Comparison of ENCODE assay signal across 1 cellular context in the genomic region with DNA sequence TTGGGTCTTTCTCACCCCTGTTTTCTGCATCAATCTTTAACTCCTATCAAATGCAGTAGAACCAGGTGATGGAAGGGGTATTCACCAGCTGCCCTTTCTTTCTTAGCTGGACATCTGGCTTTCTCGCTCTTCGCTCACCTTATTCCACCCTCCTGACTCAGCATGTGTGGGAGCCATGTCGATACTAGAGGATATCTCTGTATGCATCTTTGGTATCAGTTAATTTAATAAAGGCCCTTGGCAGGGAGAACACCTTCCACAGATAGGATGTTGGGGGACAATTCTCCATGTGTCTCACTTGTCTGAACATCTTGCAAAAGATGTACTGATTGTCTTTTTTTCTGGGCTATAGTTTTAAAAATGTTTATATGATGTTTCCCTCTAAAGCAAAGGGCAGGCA.
TF ChIP-seq lines count a peak whose summit lies in the region.

No MANE protein-coding gene starts in this region.

TF ChIP-seq in SK-N-SH treated with all-trans-retinoic acid at 6 μM for 48 hours, 23 proteins besides CTCF, POLR2A, EP300 and RAD21 (continued from another document):
- no peak; the same call in 1 of the 2 replicates for TF ChIP-seq TCF4 (CRISPR knock-in tag; IDR thresholded peaks at IDR 0.05; ENCODE audit: borderline replicate concordance)
- TF ChIP-seq SNAI2 (CRISPR knock-in tag; IDR thresholded peaks at IDR 0.05): no peak
- no peak for TF ChIP-seq ZNF565 (CRISPR knock-in tag; conservative IDR thresholded peaks at IDR 0.05; ENCODE audit: low read depth)
- no peak for TF ChIP-seq BACH2 (CRISPR knock-in tag; IDR thresholded peaks at IDR 0.05; ENCODE audit: borderline replicate concordance)
- TF ChIP-seq, protein P1, sequence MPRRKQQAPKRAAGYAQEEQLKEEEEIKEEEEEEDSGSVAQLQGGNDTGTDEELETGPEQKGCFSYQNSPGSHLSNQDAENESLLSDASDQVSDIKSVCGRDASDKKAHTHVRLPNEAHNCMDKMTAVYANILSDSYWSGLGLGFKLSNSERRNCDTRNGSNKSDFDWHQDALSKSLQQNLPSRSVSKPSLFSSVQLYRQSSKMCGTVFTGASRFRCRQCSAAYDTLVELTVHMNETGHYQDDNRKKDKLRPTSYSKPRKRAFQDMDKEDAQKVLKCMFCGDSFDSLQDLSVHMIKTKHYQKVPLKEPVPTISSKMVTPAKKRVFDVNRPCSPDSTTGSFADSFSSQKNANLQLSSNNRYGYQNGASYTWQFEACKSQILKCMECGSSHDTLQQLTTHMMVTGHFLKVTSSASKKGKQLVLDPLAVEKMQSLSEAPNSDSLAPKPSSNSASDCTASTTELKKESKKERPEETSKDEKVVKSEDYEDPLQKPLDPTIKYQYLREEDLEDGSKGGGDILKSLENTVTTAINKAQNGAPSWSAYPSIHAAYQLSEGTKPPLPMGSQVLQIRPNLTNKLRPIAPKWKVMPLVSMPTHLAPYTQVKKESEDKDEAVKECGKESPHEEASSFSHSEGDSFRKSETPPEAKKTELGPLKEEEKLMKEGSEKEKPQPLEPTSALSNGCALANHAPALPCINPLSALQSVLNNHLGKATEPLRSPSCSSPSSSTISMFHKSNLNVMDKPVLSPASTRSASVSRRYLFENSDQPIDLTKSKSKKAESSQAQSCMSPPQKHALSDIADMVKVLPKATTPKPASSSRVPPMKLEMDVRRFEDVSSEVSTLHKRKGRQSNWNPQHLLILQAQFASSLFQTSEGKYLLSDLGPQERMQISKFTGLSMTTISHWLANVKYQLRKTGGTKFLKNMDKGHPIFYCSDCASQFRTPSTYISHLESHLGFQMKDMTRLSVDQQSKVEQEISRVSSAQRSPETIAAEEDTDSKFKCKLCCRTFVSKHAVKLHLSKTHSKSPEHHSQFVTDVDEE (CRISPR knock-in tag; IDR thresholded peaks at IDR 0.05): no peak
- no peak for TF ChIP-seq RARB (CRISPR knock-in tag; IDR thresholded peaks at IDR 0.05)
- TF ChIP-seq, protein P2, sequence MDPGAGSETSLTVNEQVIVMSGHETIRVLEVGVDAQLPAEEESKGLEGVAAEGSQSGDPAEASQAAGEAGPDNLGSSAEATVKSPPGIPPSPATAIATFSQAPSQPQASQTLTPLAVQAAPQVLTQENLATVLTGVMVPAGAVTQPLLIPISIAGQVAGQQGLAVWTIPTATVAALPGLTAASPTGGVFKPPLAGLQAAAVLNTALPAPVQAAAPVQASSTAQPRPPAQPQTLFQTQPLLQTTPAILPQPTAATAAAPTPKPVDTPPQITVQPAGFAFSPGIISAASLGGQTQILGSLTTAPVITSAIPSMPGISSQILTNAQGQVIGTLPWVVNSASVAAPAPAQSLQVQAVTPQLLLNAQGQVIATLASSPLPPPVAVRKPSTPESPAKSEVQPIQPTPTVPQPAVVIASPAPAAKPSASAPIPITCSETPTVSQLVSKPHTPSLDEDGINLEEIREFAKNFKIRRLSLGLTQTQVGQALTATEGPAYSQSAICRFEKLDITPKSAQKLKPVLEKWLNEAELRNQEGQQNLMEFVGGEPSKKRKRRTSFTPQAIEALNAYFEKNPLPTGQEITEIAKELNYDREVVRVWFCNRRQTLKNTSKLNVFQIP (CRISPR knock-in tag; IDR thresholded peaks at IDR 0.05; ENCODE audit: borderline replicate concordance, low read depth): no peak
